1 cellular context compared by ENCODE assay signal in the genomic region with DNA sequence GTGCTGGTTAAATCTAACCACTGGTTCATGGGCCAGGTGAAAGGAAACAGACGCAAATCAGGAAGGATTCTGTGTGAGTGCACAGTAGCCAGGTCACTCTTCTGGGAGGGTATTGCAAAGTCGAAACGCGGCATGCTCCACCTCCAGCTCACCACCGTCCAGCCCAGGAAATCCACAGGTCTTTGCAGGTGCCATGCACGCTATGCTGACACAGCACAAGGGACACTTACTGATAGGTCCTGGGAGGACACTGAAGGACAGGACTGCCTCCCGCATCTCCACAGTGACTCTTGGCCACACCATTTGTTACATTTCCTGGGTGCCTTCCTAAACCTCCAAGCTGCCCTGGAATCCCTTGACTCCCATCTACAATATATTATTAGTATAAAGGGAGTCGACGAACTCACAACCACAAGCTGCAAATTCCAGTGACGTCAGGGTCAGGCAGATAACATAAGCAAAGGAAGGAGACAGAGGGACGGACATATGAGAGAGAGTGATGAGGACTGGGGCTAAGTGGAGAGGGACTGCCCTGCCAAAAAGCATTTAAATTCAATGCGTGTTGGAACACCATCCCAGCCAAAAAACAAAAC.
TF ChIP-seq lines count a peak whose summit lies in the region.

No MANE protein-coding gene starts in this region.

TF ChIP-seq in HCT116, 20 proteins besides CTCF, POLR2A, EP300 and RAD21:
- TF ChIP-seq FOSL1 (IDR thresholded peaks at IDR 0.05; ENCODE audit: low read depth) (no peak), ZFX (IDR thresholded peaks at IDR 0.05) (no peak), EZH2phosphoT487 (IDR thresholded peaks at IDR 0.05; ENCODE audit: borderline replicate concordance) (no peak), CEBPB (IDR thresholded peaks at IDR 0.05; ENCODE audit: low read depth) (no peak), EGR1 (IDR thresholded peaks at IDR 0.05; ENCODE audit: low read depth) (no peak), ZNF274 (IDR thresholded peaks at IDR 0.05; ENCODE audit: low read depth, low read length) (no peak), YY1 (IDR thresholded peaks at IDR 0.05; ENCODE audit: extremely low read depth, insufficient replicate concordance, low read depth, low read length) (no peak)
- TF ChIP-seq, protein P1, sequence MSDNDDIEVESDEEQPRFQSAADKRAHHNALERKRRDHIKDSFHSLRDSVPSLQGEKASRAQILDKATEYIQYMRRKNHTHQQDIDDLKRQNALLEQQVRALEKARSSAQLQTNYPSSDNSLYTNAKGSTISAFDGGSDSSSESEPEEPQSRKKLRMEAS (IDR thresholded peaks at IDR 0.05) = no peak
